ENCODE assay signal across 24 cellular contexts in the genomic region with DNA sequence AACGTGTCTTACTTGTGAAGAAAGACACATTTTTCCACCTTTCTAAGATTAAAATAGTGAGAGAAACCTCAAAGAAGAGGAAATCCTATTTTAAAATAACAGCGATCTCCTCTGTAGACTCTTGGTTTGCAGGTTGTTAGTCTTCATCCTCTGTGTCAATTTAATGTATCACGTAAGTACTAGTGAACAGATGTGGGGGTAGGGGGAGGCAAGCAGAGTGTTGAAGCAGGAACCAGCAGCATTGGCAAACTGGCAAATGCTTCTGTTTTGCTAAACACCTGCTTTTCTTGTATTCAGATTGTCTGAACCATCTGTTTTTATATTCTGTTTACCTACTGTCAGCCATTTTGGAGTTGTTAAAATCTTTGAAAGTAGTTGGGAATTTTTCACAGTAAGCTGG.
DNase-seq lines count a peak whose midpoint lies in the region; ATAC-seq, FAIRE-seq and TF ChIP-seq lines count a peak whose summit lies in the region.
"Had no signal": no experiment of that assay in that cellular context is flagged by ENCODE, and none has a peak within 500 bp of the region (broad histone marks: within the 10 kb centered on the region; RNA-seq: fewer than 3 reads in every experiment).

No MANE protein-coding gene starts in this region.

- no peak overlapping the region for H3K56ac ChIP-seq in H1 (replicated peaks; ENCODE audit: insufficient read length, low read depth, low read length)

- H3K4me3 ChIP-seq in H1 (ENCODE audit: extremely low read depth in 1 of 4, insufficient read depth in 2 of 4, low read depth in 3 of 4, low read length in 4 of 4) (no peak overlapping the region), brain microvascular endothelial cell (ENCODE audit: low read depth, low read length) (no peak overlapping the region)
- H3K4me3 ChIP-seq: gastrocnemius medialis, pancreas, tibial artery had no signal

- H2BK12ac ChIP-seq in H1 (ENCODE audit: low read depth, low read length): no peak overlapping the region

- H3K14ac ChIP-seq in H1 (ENCODE audit: insufficient read length): no peak overlapping the region

- no peak overlapping the region for H3K23ac ChIP-seq in H1 (ENCODE audit: insufficient read length)

- no peak overlapping the region for H2BK120ac ChIP-seq in H1 (replicated peaks; ENCODE audit: low read depth, low read length)

- H3K79me1 ChIP-seq in H1 (ENCODE audit: low read depth, low read length): no peaks in the 10 kb centered on the region

- H3K4me1 ChIP-seq in H1 (replicated peaks in 1 of 4; ENCODE audit: control insufficient read depth in 3 of 4, insufficient read depth in 4 of 4, low read length in 3 of 4): peaks cover 0 to 3% (median under 1%) of the 10 kb centered on the region in 4 experiments; a peak in 2 of 7 replicates
- H3K4me1 ChIP-seq: gastrocnemius medialis, pancreas, tibial artery had no signal

- FAIRE-seq in H1 (lab: Jason Lieb, UNC): no peak
- FAIRE-seq: pancreas had no signal

- no peak overlapping the region for H4K91ac ChIP-seq in H1 (replicated peaks; ENCODE audit: insufficient read length, low read length)

- TF ChIP-seq RAD21 in H1 (IDR thresholded peaks at IDR 0.05 in 1 of 2, conservative IDR thresholded peaks at IDR 0.05 in 1 of 2; ENCODE audit: low read depth in 2 of 2, low read length in 2 of 2): no peak

- H3K36me3 ChIP-seq in H1 (ENCODE audit: control insufficient read depth in 2 of 4, insufficient read depth in 4 of 4, low read length in 3 of 4): no peaks in the 10 kb centered on the region
- no peaks in the 10 kb centered on the region for H3K36me3 ChIP-seq in brain microvascular endothelial cell (replicated peaks)
- H3K36me3 ChIP-seq: gastrocnemius medialis, pancreas, tibial artery had no signal

- no peak overlapping the region for H2BK5ac ChIP-seq in H1 (ENCODE audit: low read depth, low read length)

- H3K18ac ChIP-seq in H1 (ENCODE audit: extremely low read depth, low read length): no peak overlapping the region

- H3K9me3 ChIP-seq in H1 (ENCODE audit: insufficient read depth in 2 of 2, low read depth in 1 of 2, low read length in 1 of 2): no peaks in the 10 kb centered on the region
- H3K9me3 ChIP-seq: gastrocnemius medialis, pancreas, tibial artery had no signal

- no peak overlapping the region for H4K5ac ChIP-seq in H1 (ENCODE audit: insufficient read length, low read depth, low read length)

- DNase-seq in NCI-H2171 (lab: John Stamatoyannopoulos, UW) (peak; percentile 69), H1 (ENCODE audit: low read depth in 1 of 2, low spot score in 2 of 2) (no peak), brain microvascular endothelial cell (no peak)
- no peak for DNase-seq in effector CD4-positive, alpha-beta T cell
- DNase-seq: activated CD4-positive, alpha-beta T cell treated with anti-CD3 and anti-CD28 coated beads for 48 hours; activated naive CD8-positive, alpha-beta T cell treated with anti-CD3 and anti-CD28 coated beads, Interleukin-2, amount 10 ng/mL, durations not matched to agents 7 days and 5 days; CD8-positive, alpha-beta memory T cell; cerebellar nuclear complex; DMS53; erythroblast; gastrocnemius medialis; hypothalamus; midbrain; natural killer cell; pancreas; right cardiac atrium; RPMI8226; stimulated activated CD4-positive, alpha-beta T cell treated with anti-CD3 and anti-CD28 coated beads, Interleukin-4, amount 100 ng/mL, for 4 hours; stimulated activated naive CD8-positive, alpha-beta T cell treated with anti-CD3 and anti-CD28 coated beads, Interleukin-15, amount 100 ng/mL, for 72 hours; tibial artery had no signal

- H2BK15ac ChIP-seq in H1 (ENCODE audit: low read length): no peak overlapping the region

- no peak overlapping the region for H4K8ac ChIP-seq in H1 (ENCODE audit: extremely low read depth, insufficient read depth, low read length)

- no peak overlapping the region for H3K4ac ChIP-seq in H1 (replicated peaks; ENCODE audit: insufficient read length, low read depth, low read length)

- H3K27me3 ChIP-seq in H1 (replicated peaks in 1 of 4; ENCODE audit: control insufficient read depth in 3 of 4, extremely low read depth in 1 of 4, insufficient read depth in 3 of 4, low read length in 3 of 4) (no peaks in the 10 kb centered on the region), brain microvascular endothelial cell (replicated peaks) (no peaks in the 10 kb centered on the region)
- H3K27me3 ChIP-seq: gastrocnemius medialis, pancreas, tibial artery had no signal

- ATAC-seq in GM18517 (IDR thresholded peaks at IDR 0.05; ENCODE audit: unreplicated experiment) (peak; percentile 34), GM19395 (IDR thresholded peaks at IDR 0.05; ENCODE audit: unreplicated experiment) (peak; percentile 51), HG02642 (IDR thresholded peaks at IDR 0.05; ENCODE audit: poor library complexity, unreplicated experiment) (no peak)
- ATAC-seq: gastrocnemius medialis; HCT116; natural killer cell; pancreas; right cardiac atrium; stimulated activated naive CD8-positive, alpha-beta T cell treated with anti-CD3 and anti-CD28 coated beads, Interleukin-15, amount 100 ng/mL, for 72 hours had no signal

- no peaks in the 10 kb centered on the region for H3K23me2 ChIP-seq in H1 (ENCODE audit: low read depth, low read length)

- no peaks in the 10 kb centered on the region for H3K79me2 ChIP-seq in H1 (ENCODE audit: control insufficient read depth in 1 of 2, insufficient read depth in 2 of 2, low read length in 2 of 2)

- TF ChIP-seq CTCF in H1 (IDR thresholded peaks at IDR 0.05; ENCODE audit: control extremely low read depth in 1 of 3, insufficient read depth in 1 of 3, low read depth in 1 of 3, low read length in 3 of 3): no peak
- no peak for TF ChIP-seq CTCF in brain microvascular endothelial cell (IDR thresholded peaks at IDR 0.05; ENCODE audit: low read depth, low read length, missing control alignments)

- CTCF ChIA-PET in H1 (lab: Charles Lee; ENCODE audit: partially characterized antibody): interaction anchor here (1.7 kb wide), 1 partner anchor 12 kb away, joined by 5 read pairs; no protein-coding TSS in a partner anchor

- no peak overlapping the region for H3K4me2 ChIP-seq in H1 (ENCODE audit: insufficient read depth in 1 of 2, low read depth in 2 of 2, low read length in 2 of 2)

- no peaks in the 10 kb centered on the region for H4K20me1 ChIP-seq in H1 (replicated peaks in 1 of 2; ENCODE audit: control insufficient read depth in 1 of 2, insufficient read depth in 2 of 2, low read length in 2 of 2)

- WGBS in H1 (ENCODE audit: extremely low coverage in 1 of 2, insufficient coverage in 1 of 2, insufficient read length in 1 of 2, insufficient replicate concordance in 2 of 2, low coverage in 1 of 2, low lambda C conversion rate in 2 of 2, missing lambda C conversion rate in 1 of 2), 2 experiments: 85% methylated on average over 3 of the region's 3 CpGs; no CpG with 5 or more reads in 1 of the 2 experiments

- H3K27ac ChIP-seq in H1 (ENCODE audit: low read depth, low read length) (no peak overlapping the region), brain microvascular endothelial cell (no peak overlapping the region)
- H3K27ac ChIP-seq: gastrocnemius medialis, pancreas, tibial artery had no signal

- H2AK5ac ChIP-seq in H1 (ENCODE audit: low read depth, low read length): no peak overlapping the region

- POLR2A ChIA-PET in H1 (lab: Charles Lee; ENCODE audit: partially characterized antibody): no interaction called here

- no peak overlapping the region for H2BK20ac ChIP-seq in H1 (ENCODE audit: low read length)

- in situ Hi-C loops in brain microvascular endothelial cell (cut with HindIII; ENCODE audit: low pct_ligation_motif_present, low sequenced_read_pairs): no loop called here

- H3K9ac ChIP-seq in H1 (replicated peaks in 1 of 4; ENCODE audit: extremely low read depth in 1 of 4, low read depth in 3 of 4, low read length in 3 of 4): no peak overlapping the region

- TF ChIP-seq EP300 in H1 (IDR thresholded peaks at IDR 0.05; ENCODE audit: borderline replicate concordance in 1 of 2, low read depth in 2 of 2, low read length in 2 of 2): no peak

- no peak for TF ChIP-seq POLR2A in H1 (IDR thresholded peaks at IDR 0.05; ENCODE audit: control extremely low read depth in 1 of 2, low read depth in 2 of 2, low read length in 2 of 2)

- no peak overlapping the region for H2AFZ ChIP-seq in H1 (ENCODE audit: low read length)

TF ChIP-seq in H1, 55 proteins besides CTCF, POLR2A, EP300 and RAD21:
- TF ChIP-seq NANOG (IDR thresholded peaks at IDR 0.05; ENCODE audit: insufficient read depth, low read depth, low read length, poor library complexity, severe bottlenecking) (no peak), YY1 (IDR thresholded peaks at IDR 0.05; ENCODE audit: low read depth, low read length) (0 out of 2 replicates have a peak, but pooled peaks have one; percentile 12)
TF ChIP-seq in H1: peak in this region for 1.
